In genomic region chrX:35380808-35381700, GRCh38 we compare ENCODE assay signal across 8 cellular contexts.
DNase-seq lines count a peak whose midpoint lies in the region; ATAC-seq and TF ChIP-seq lines count a peak whose summit lies in the region.

No MANE protein-coding gene starts in this region.

- no peak overlapping the region for H4K8ac ChIP-seq in mesenchymal stem cell (ENCODE audit: low read length)

- no peaks in the 10 kb centered on the region for H3K9me3 ChIP-seq in ascending aorta
- no peaks in the 10 kb centered on the region for H3K9me3 ChIP-seq in mesenchymal stem cell (ENCODE audit: control insufficient read depth, low read length)

- DNase-seq in GM06990 (ENCODE audit: extremely low read depth, insufficient read length), result no peak
- DNase-seq in KBM-7, result peak; percentile 32
- no peak for DNase-seq in ascending aorta (ENCODE audit: low spot score in 2 of 2)
- DNase-seq in mesenchymal stem cell, result peak; percentile 63
- DNase-seq in activated CD4-positive, alpha-beta T cell treated with anti-CD3 and anti-CD28 coated beads for 36 hours, result no peak
- no peak for DNase-seq in NCI-H2081 treated with DMSO at 0.1 percent for 48 hours (lab: John Stamatoyannopoulos, UW)
- DNase-seq in anterior cingulate cortex (lab: John Stamatoyannopoulos, UW), result no peak

- 69% methylated on average over 6 of the region's 6 CpGs for WGBS in mesenchymal stem cell

- no peak overlapping the region for H2BK5ac ChIP-seq in mesenchymal stem cell (ENCODE audit: low read depth, low read length, poor library complexity, severe bottlenecking)

- H2AK5ac ChIP-seq in mesenchymal stem cell (ENCODE audit: low read length, severe bottlenecking), result no peak overlapping the region

- H2BK120ac ChIP-seq in mesenchymal stem cell (ENCODE audit: low read depth, low read length), result no peak overlapping the region

- H3K27me3 ChIP-seq in GM06990 (replicated peaks; ENCODE audit: control insufficient read depth, insufficient read depth, low read length), result no peaks in the 10 kb centered on the region
- no peaks in the 10 kb centered on the region for H3K27me3 ChIP-seq in ascending aorta
- H3K27me3 ChIP-seq in mesenchymal stem cell (ENCODE audit: control insufficient read depth in 1 of 2, insufficient read depth in 1 of 2, low read length in 2 of 2), result peaks cover 0 to 8% of the 10 kb centered on the region in 2 experiments

- no peak overlapping the region for H3K9ac ChIP-seq in mesenchymal stem cell (ENCODE audit: low read length)

- H3K4me1 Mint-ChIP-seq in activated CD4-positive, alpha-beta T cell treated with anti-CD3 and anti-CD28 coated beads for 36 hours, result no peaks in the 10 kb centered on the region

- no peak overlapping the region for H3K4me3 Mint-ChIP-seq in activated CD4-positive, alpha-beta T cell treated with anti-CD3 and anti-CD28 coated beads for 36 hours

- H3K36me3 Mint-ChIP-seq in activated CD4-positive, alpha-beta T cell treated with anti-CD3 and anti-CD28 coated beads for 36 hours (ENCODE audit: low read depth), result no peaks in the 10 kb centered on the region

- CTCF ChIA-PET in activated CD4-positive, alpha-beta T cell treated with anti-CD3 and anti-CD28 coated beads for 36 hours (lab: Charles Lee), result interaction anchor here (1.2 kb wide), 1 partner anchor 14 kb away, joined by 3 read pairs; no protein-coding TSS in a partner anchor

- in situ Hi-C loops in KBM-7 (cut with MboI; ENCODE audit: low pct_unique_long_range_greater_than_20kb, low sequenced_read_pairs), result no loop called here

- ATAC-seq in GM21619 (IDR thresholded peaks at IDR 0.05; ENCODE audit: unreplicated experiment), result peak; percentile 65
- no peak for ATAC-seq in activated CD4-positive, alpha-beta T cell treated with anti-CD3 and anti-CD28 coated beads for 36 hours

- H3K36me3 ChIP-seq in GM06990 (ENCODE audit: control insufficient read depth, insufficient read depth, low read length) (no peaks in the 10 kb centered on the region), ascending aorta (no peaks in the 10 kb centered on the region), mesenchymal stem cell (ENCODE audit: control insufficient read depth in 1 of 2, insufficient read depth in 2 of 2, low read depth in 1 of 2, low read length in 2 of 2) (no peaks in the 10 kb centered on the region)

- no peak overlapping the region for H3K27ac ChIP-seq in ascending aorta
- no peak overlapping the region for H3K27ac ChIP-seq in mesenchymal stem cell (ENCODE audit: low read length, poor library complexity, severe bottlenecking)

- no peak overlapping the region for H3K23ac ChIP-seq in mesenchymal stem cell (ENCODE audit: low read length in 2 of 2)

- no peaks in the 10 kb centered on the region for H3K4me1 ChIP-seq in ascending aorta
- H3K4me1 ChIP-seq in mesenchymal stem cell (ENCODE audit: control insufficient read depth, insufficient read depth, low read depth, low read length), result peaks cover 2% of the 10 kb centered on the region

- no peak overlapping the region for H2BK12ac ChIP-seq in mesenchymal stem cell (ENCODE audit: low read length in 2 of 2)

- intact Hi-C loops in ascending aorta (cut with DNase I), result no loop called here
- intact Hi-C loops in activated CD4-positive, alpha-beta T cell treated with anti-CD3 and anti-CD28 coated beads for 36 hours (cut with DNase I, micrococcal nuclease), result no loop called here

- TF ChIP-seq CTCF in GM06990 (IDR thresholded peaks at IDR 0.05; ENCODE audit: insufficient read depth, low read length, poor library complexity, severe bottlenecking) (peak; percentile 86), ascending aorta (IDR thresholded peaks at IDR 0.05) (peak in 2 of 3 experiments; percentile 26 to 36)

- H3K18ac ChIP-seq in mesenchymal stem cell (ENCODE audit: low read depth in 1 of 2, low read length in 2 of 2), result no peak overlapping the region

- no peak overlapping the region for H2BK15ac ChIP-seq in mesenchymal stem cell (ENCODE audit: low read depth, poor library complexity, severe bottlenecking)

- H2AFZ ChIP-seq in mesenchymal stem cell (ENCODE audit: low read depth, low read length), result no peak overlapping the region

- no peak overlapping the region for H4K91ac ChIP-seq in mesenchymal stem cell (ENCODE audit: low read length)

- no peaks in the 10 kb centered on the region for H3K27me3 Mint-ChIP-seq in activated CD4-positive, alpha-beta T cell treated with anti-CD3 and anti-CD28 coated beads for 36 hours

- H3K14ac ChIP-seq in mesenchymal stem cell (ENCODE audit: low read length in 2 of 2), result no peak overlapping the region

- H3K27ac Mint-ChIP-seq in activated CD4-positive, alpha-beta T cell treated with anti-CD3 and anti-CD28 coated beads for 36 hours, result no peak overlapping the region

- H3K4me3 ChIP-seq in GM06990 (replicated peaks; ENCODE audit: low read depth, low read length) (no peak overlapping the region), ascending aorta (no peak overlapping the region), mesenchymal stem cell (ENCODE audit: insufficient read depth in 1 of 2, low read depth in 1 of 2, low read length in 2 of 2) (no peak overlapping the region)

- no peak overlapping the region for H3K4ac ChIP-seq in mesenchymal stem cell (ENCODE audit: low read depth in 1 of 2, low read length in 2 of 2)

- no peak overlapping the region for H3K4me2 ChIP-seq in mesenchymal stem cell (ENCODE audit: low read length, poor library complexity, severe bottlenecking)

- no peaks in the 10 kb centered on the region for H3K79me1 ChIP-seq in mesenchymal stem cell (replicated peaks; ENCODE audit: low read length, poor library complexity, severe bottlenecking)

- POLR2A ChIA-PET in activated CD4-positive, alpha-beta T cell treated with anti-CD3 and anti-CD28 coated beads for 36 hours (lab: Charles Lee), result no interaction called here

- H3K9me3 Mint-ChIP-seq in activated CD4-positive, alpha-beta T cell treated with anti-CD3 and anti-CD28 coated beads for 36 hours (ENCODE audit: low read depth), result no peaks in the 10 kb centered on the region

Comparison
In these comparisons a context has a peak if more than half of its experiments do, and no peak if none do; other contexts are left out.
1. DNase-seq: peak in KBM-7 (single experiment) and mesenchymal stem cell (single experiment); none in GM06990 (single experiment), ascending aorta (0 of 2), activated CD4-positive, alpha-beta T cell treated with anti-CD3 and anti-CD28 coated beads for 36 hours (single experiment), NCI-H2081 treated with DMSO at 0.1 percent for 48 hours (single experiment) and anterior cingulate cortex (0 of 58).